In the genomic region with DNA sequence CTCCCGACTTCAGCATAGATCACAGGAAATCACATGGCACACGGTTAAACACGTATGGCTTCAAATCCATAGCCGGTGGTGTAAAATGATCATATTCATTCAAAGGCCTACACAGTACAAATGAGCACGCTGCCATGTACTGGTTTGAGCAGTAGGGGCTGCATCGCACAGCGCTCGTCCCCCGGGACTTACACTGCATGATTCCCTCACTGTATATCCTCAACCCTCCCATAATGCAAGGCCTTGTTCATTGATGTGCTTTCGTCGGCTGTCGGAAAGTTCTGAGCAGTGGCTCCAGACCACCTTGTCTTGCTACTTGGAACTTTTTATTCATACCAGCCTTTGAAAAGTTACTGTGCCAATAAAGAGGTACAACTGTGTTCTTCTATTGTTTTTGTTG, we compare ENCODE assay signal across 22 cellular contexts.
"Had no signal": no experiment of that assay in that cellular context is flagged by ENCODE, and none has a peak within 500 bp of the region (broad histone marks: within the 10 kb centered on the region; RNA-seq: fewer than 3 reads in every experiment).

No MANE protein-coding gene starts in this region.

- H3K27me3 Mint-ChIP-seq: effector memory CD8-positive, alpha-beta T cell had no signal

- H3K4me1 ChIP-seq: psoas muscle, spleen, upper lobe of right lung, uterus had no signal

- H3K36me3 Mint-ChIP-seq: memory B cell; natural killer cell; stimulated activated naive B cell treated with anti-CD40 and anti-IgM and Interleukin-4, amounts not matched to agents 10 μg/mL and 1 μg/mL and 100 μg/mL, for 72 hours had no signal

- H3K27ac ChIP-seq: ovary, psoas muscle, skin epidermis, spleen, thoracic aorta, tibial nerve, upper lobe of right lung, uterus had no signal

- H3K4me3 ChIP-seq: lung, ovary, psoas muscle, skin epidermis, spleen, thoracic aorta, tibial nerve, upper lobe of right lung, uterus had no signal

- H3K9me3 Mint-ChIP-seq: memory B cell; natural killer cell; stimulated activated naive B cell treated with anti-CD40 and anti-IgM and Interleukin-4, amounts not matched to agents 10 μg/mL and 1 μg/mL and 100 μg/mL, for 72 hours; stimulated activated naive CD8-positive, alpha-beta T cell treated with anti-CD3 and anti-CD28 coated beads, Interleukin-15, Interleukin-2, amounts not matched to agents 100 ng/mL and 50 ng/mL, for 24 hours had no signal

- FAIRE-seq: frontal cortex, kidney had no signal

- H3K4me3 Mint-ChIP-seq: effector memory CD8-positive, alpha-beta T cell; memory B cell; natural killer cell; stimulated activated naive B cell treated with anti-CD40 and anti-IgM and Interleukin-4, amounts not matched to agents 10 μg/mL and 1 μg/mL and 100 μg/mL, for 72 hours; stimulated activated naive CD8-positive, alpha-beta T cell treated with anti-CD3 and anti-CD28 coated beads, Interleukin-15, Interleukin-2, amounts not matched to agents 100 ng/mL and 50 ng/mL, for 24 hours had no signal

- H3K27me3 ChIP-seq: ovary, spleen, tibial nerve, upper lobe of right lung, uterus had no signal

- H3K36me3 ChIP-seq: ovary, spleen, thoracic aorta, tibial nerve, upper lobe of right lung, uterus had no signal

- H3K27ac Mint-ChIP-seq: effector memory CD8-positive, alpha-beta T cell; memory B cell; natural killer cell; stimulated activated naive B cell treated with anti-CD40 and anti-IgM and Interleukin-4, amounts not matched to agents 10 μg/mL and 1 μg/mL and 100 μg/mL, for 72 hours; stimulated activated naive CD8-positive, alpha-beta T cell treated with anti-CD3 and anti-CD28 coated beads, Interleukin-15, Interleukin-2, amounts not matched to agents 100 ng/mL and 50 ng/mL, for 24 hours had no signal

- DNase-seq: cortex of kidney; effector memory CD8-positive, alpha-beta T cell; head of caudate nucleus; kidney; natural killer cell; occipital lobe; ovary; posterior cingulate gyrus; psoas muscle; spleen; stimulated activated naive B cell treated with anti-CD40 and anti-IgM and Interleukin-4, amounts not matched to agents 10 μg/mL and 1 μg/mL and 100 μg/mL, for 72 hours; upper lobe of right lung; uterus had no signal

- ATAC-seq: effector memory CD8-positive, alpha-beta T cell; left lobe of liver; natural killer cell; psoas muscle; right cardiac atrium; stimulated activated naive B cell treated with anti-CD40 and anti-IgM and Interleukin-4, amounts not matched to agents 10 μg/mL and 1 μg/mL and 100 μg/mL, for 72 hours; upper lobe of right lung had no signal

- H3K9me3 ChIP-seq: ovary, psoas muscle, spleen, thoracic aorta, tibial nerve, upper lobe of right lung, uterus had no signal
